ENCODE assay signal across 32 cellular contexts in the genomic region with DNA sequence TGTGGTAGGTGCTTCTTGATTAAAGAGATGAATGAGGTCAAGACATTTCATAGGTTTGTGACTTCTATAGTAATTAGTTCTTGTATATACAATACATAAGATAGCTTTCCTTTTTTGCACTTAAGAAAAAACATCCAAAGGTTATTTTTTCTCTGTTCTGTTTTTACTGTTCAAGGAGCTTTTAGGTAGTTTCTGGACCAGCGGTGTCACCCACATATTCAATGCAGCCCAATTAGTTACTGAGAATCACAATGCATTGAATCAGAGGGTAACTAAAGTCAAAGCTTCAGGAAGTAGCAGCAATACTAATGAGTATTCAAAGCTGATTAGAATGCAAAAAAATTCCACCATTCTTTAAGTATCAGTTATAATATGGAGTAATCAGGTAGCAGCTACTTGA.
"Had no signal": no experiment of that assay in that cellular context is flagged by ENCODE, and none has a peak within 500 bp of the region (broad histone marks: within the 10 kb centered on the region; RNA-seq: fewer than 3 reads in every experiment).

No MANE protein-coding gene starts in this region.

- DNase-seq: activated B cell treated with CpG ODN at 0.5 μM for 24 hours; activated CD4-positive, alpha-beta memory T cell treated with anti-CD3 and anti-CD28 coated beads for 36 hours; activated CD4-positive, alpha-beta T cell treated with anti-CD3 and anti-CD28 coated beads for 4 hours; activated CD4-positive, alpha-beta T cell treated with anti-CD3 and anti-CD28 coated beads, Interleukin-2, amount 10 ng/mL, durations not matched to agents 24 days and 14 days; activated CD4-positive, alpha-beta T cell treated with anti-CD3 and anti-CD28 coated beads, Interleukin-2, amount 50 U/mL, for 1 hour; activated CD4-positive, alpha-beta T cell treated with anti-CD3 and anti-CD28 coated beads, Interleukin-2, amount 50 U/mL, for 4 hours; activated CD4-positive, CD25-positive, alpha-beta regulatory T cell treated with anti-CD3 and anti-CD28 coated beads, Interleukin-2, amount 50 U/mL, for 72 hours; activated CD8-positive, alpha-beta memory T cell treated with anti-CD3 and anti-CD28 coated beads, Interleukin-2, amount 50 U/mL, for 4 hours; activated CD8-positive, alpha-beta T cell treated with anti-CD3 and anti-CD28 coated beads for 36 hours; activated effector memory CD4-positive, alpha-beta T cell treated with anti-CD3 and anti-CD28 coated beads, Interleukin-2, amount 50 U/mL, for 16 hours; activated gamma-delta T cell treated with Interleukin-2 at 50 U/mL for 16 hours; activated naive CD4-positive, alpha-beta T cell; activated naive CD4-positive, alpha-beta T cell treated with anti-CD3 and anti-CD28 coated beads for 36 hours; activated naive CD4-positive, alpha-beta T cell treated with anti-CD3 and anti-CD28 coated beads, Interleukin-2, amount 50 U/mL, for 16 hours; activated naive CD8-positive, alpha-beta T cell treated with anti-CD3 and anti-CD28 coated beads for 36 hours; activated T-cell treated with anti-CD3 and anti-CD28 coated beads for 4 hours; activated T-cell treated with anti-CD3 and anti-CD28 coated beads, Interleukin-2, amount 50 U/mL, for 1 hour; activated T-cell treated with anti-CD3 and anti-CD28 coated beads, Interleukin-2, amount 50 U/mL, for 4 hours; activated T-cell treated with anti-CD3 and anti-CD28 coated beads, Interleukin-2, amount 50 U/mL, for 72 hours; adrenal gland; amniotic stem cell; aorta; caudate nucleus; cerebellar nuclear complex; T-helper 2 cell; T-helper 9 cell had no signal

- H3K4me1 ChIP-seq: adrenal gland had no signal

- ATAC-seq: activated CD8-positive, alpha-beta T cell treated with anti-CD3 and anti-CD28 coated beads for 36 hours; activated naive CD4-positive, alpha-beta T cell treated with anti-CD3 and anti-CD28 coated beads, Interleukin-2, amount 50 U/mL, for 72 hours; activated T-cell treated with anti-CD3 and anti-CD28 coated beads, Interleukin-2, amount 50 U/mL, for 4 hours; activated T-cell treated with anti-CD3 and anti-CD28 coated beads, Interleukin-2, amount 50 U/mL, for 72 hours; activated T-helper 17 cell treated with anti-CD3 and anti-CD28 coated beads, Interleukin-2, amount 50 U/mL, for 72 hours had no signal

- H3K9me3 ChIP-seq: adrenal gland had no signal

- FAIRE-seq: bronchial epithelial cell, TTC549 had no signal

- H3K27me3 ChIP-seq: adrenal gland, cardiac muscle cell had no signal

- H3K27ac ChIP-seq: adrenal gland, cardiac muscle cell, VCaP had no signal

- H3K4me3 ChIP-seq: adrenal gland, cardiac muscle cell had no signal

- H3K36me3 ChIP-seq: adrenal gland, cardiac muscle cell had no signal
